Comparison of ENCODE assay signal across 9 cellular contexts in genomic region chr1:76153856-76154212, GRCh38.
DNase-seq lines count a peak whose midpoint lies in the region; ATAC-seq, FAIRE-seq and TF ChIP-seq lines count a peak whose summit lies in the region.
"Had no signal": no experiment of that assay in that cellular context is flagged by ENCODE, and none has a peak within 500 bp of the region (broad histone marks: within the 10 kb centered on the region; RNA-seq: fewer than 3 reads in every experiment).

No MANE protein-coding gene starts in this region.

- no peak overlapping the region for H3K4me3 Mint-ChIP-seq in activated T-cell treated with anti-CD3 and anti-CD28 coated beads, Interleukin-2, amount 50 U/mL, for 24 hours
- H3K4me3 Mint-ChIP-seq in brain = peak overlapping the region in 2 of 5 experiments; percentile 59 to 83

- no peaks in the 10 kb centered on the region for H3K36me3 Mint-ChIP-seq in activated T-cell treated with anti-CD3 and anti-CD28 coated beads, Interleukin-2, amount 50 U/mL, for 24 hours (ENCODE audit: low read depth)
- no peaks in the 10 kb centered on the region for H3K36me3 Mint-ChIP-seq in brain

- no peak overlapping the region for H3K27ac Mint-ChIP-seq in activated T-cell treated with anti-CD3 and anti-CD28 coated beads, Interleukin-2, amount 50 U/mL, for 24 hours
- H3K27ac Mint-ChIP-seq in brain = peak overlapping the region in 4 of 5 experiments; percentile 54 to 88 (median 76)

- ATAC-seq in HG02852 (IDR thresholded peaks at IDR 0.05; ENCODE audit: unreplicated experiment) (peak; percentile 2), sciatic nerve (peak; percentile 5)

- intact Hi-C loops in sciatic nerve (cut with DNase I) = loop anchor here (10.0 kb wide), 1 partner anchor 991 kb away; no protein-coding TSS in a partner anchor

- no peaks in the 10 kb centered on the region for H3K27me3 Mint-ChIP-seq in activated T-cell treated with anti-CD3 and anti-CD28 coated beads, Interleukin-2, amount 50 U/mL, for 24 hours
- peaks cover 3% of the 10 kb centered on the region for H3K27me3 Mint-ChIP-seq in brain

- peaks cover 12% of the 10 kb centered on the region for H3K4me1 Mint-ChIP-seq in activated T-cell treated with anti-CD3 and anti-CD28 coated beads, Interleukin-2, amount 50 U/mL, for 24 hours (ENCODE audit: low read depth)
- peaks cover 29% of the 10 kb centered on the region for H3K4me1 Mint-ChIP-seq in brain

- FAIRE-seq in RCC 7860 (lab: Jason Lieb, UNC) = no peak
- FAIRE-seq: endometrium had no signal

- H3K9me3 Mint-ChIP-seq in activated T-cell treated with anti-CD3 and anti-CD28 coated beads, Interleukin-2, amount 50 U/mL, for 24 hours = no peaks in the 10 kb centered on the region
- H3K9me3 Mint-ChIP-seq in brain = peaks cover 0 to 2% (median 0%) of the 10 kb centered on the region in 5 experiments

- no peak for TF ChIP-seq CTCF in brain (conservative IDR thresholded peaks at IDR 0.05)

- peak; percentile 30 for DNase-seq in activated T-cell treated with anti-CD3 and anti-CD28 coated beads, Interleukin-2, amount 50 U/mL, for 24 hours
- DNase-seq in activated T-cell treated with anti-CD3 and anti-CD28 coated beads, Interleukin-2, amount 50 U/mL, for 1 hour = no peak
- no peak for DNase-seq in sciatic nerve (ENCODE audit: low spot score)
- no peak for DNase-seq in RCC 7860 (ENCODE audit: low spot score)
- no peak for DNase-seq in HCEC 1CT
- DNase-seq in AG08396 (ENCODE audit: low spot score) = no peak
